Comparison of ENCODE assay signal across 9 cellular contexts in the genomic region with DNA sequence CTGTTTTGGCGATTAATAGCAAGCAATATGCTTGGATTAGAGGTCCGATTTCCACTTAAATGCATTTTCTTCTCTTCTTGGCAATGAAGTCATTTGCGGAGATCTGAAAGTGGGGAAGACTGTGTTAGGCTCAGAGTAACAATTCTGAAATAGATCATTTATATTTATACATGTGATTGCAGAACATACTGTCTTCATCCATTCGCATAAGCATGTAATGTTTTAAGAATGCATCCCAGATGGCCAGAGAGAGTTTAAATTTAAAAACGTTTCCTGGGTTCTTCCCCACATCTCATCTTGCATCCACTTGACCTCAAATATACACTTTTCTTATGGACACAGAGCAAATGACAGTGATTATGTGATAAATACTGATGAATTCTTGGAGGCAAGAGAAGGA.
"Had no signal": no experiment of that assay in that cellular context is flagged by ENCODE, and none has a peak within 500 bp of the region (broad histone marks: within the 10 kb centered on the region; RNA-seq: fewer than 3 reads in every experiment).

No MANE protein-coding gene starts in this region.

- H3K27ac Mint-ChIP-seq: activated CD8-positive, alpha-beta memory T cell treated with anti-CD3 and anti-CD28 coated beads, Interleukin-2, amount 10 ng/mL, durations not matched to agents 7 days and 5 days had no signal

- ATAC-seq: activated CD8-positive, alpha-beta memory T cell treated with anti-CD3 and anti-CD28 coated beads, Interleukin-2, amount 10 ng/mL, durations not matched to agents 7 days and 5 days; activated T-cell treated with anti-CD3 and anti-CD28 coated beads, Interleukin-2, amount 50 U/mL, for 4 hours had no signal

- DNase-seq: activated CD4-positive, alpha-beta T cell treated with anti-CD3 and anti-CD28 coated beads, Interleukin-2, amount 50 U/mL, for 1 hour; activated CD8-positive, alpha-beta memory T cell treated with anti-CD3 and anti-CD28 coated beads, Interleukin-2, amount 10 ng/mL, durations not matched to agents 7 days and 5 days; activated T-cell treated with anti-CD3 and anti-CD28 coated beads, Interleukin-2, amount 50 U/mL, for 4 hours; erythroblast; mesenchymal stem cell; ovary; SJCRH30; small intestine; transverse colon had no signal

- H3K9me3 ChIP-seq: ovary, SJCRH30, transverse colon had no signal

- H3K27me3 Mint-ChIP-seq: activated CD8-positive, alpha-beta memory T cell treated with anti-CD3 and anti-CD28 coated beads, Interleukin-2, amount 10 ng/mL, durations not matched to agents 7 days and 5 days had no signal

- H3K27ac ChIP-seq: ovary, SJCRH30, transverse colon had no signal

- H3K9me3 Mint-ChIP-seq: activated T-cell treated with anti-CD3 and anti-CD28 coated beads, Interleukin-2, amount 50 U/mL, for 4 hours had no signal

- H3K27me3 ChIP-seq: ovary, SJCRH30, transverse colon had no signal

- H3K4me1 ChIP-seq: transverse colon had no signal

- H3K4me3 Mint-ChIP-seq: activated CD8-positive, alpha-beta memory T cell treated with anti-CD3 and anti-CD28 coated beads, Interleukin-2, amount 10 ng/mL, durations not matched to agents 7 days and 5 days; activated T-cell treated with anti-CD3 and anti-CD28 coated beads, Interleukin-2, amount 50 U/mL, for 4 hours had no signal

- H3K4me3 ChIP-seq: ovary, SJCRH30, transverse colon had no signal

- H3K36me3 ChIP-seq: ovary, SJCRH30 had no signal
